Comparison of ENCODE assay signal across 36 cellular contexts in genomic region chr11:107810875-107811274, GRCh38.
"Had no signal": no experiment of that assay in that cellular context is flagged by ENCODE, and none has a peak within 500 bp of the region (broad histone marks: within the 10 kb centered on the region; RNA-seq: fewer than 3 reads in every experiment).

No MANE protein-coding gene starts in this region.

- FAIRE-seq: bronchial epithelial cell, TTC549 had no signal

- H3K4me3 ChIP-seq: cardiac muscle cell had no signal

- DNase-seq: activated B cell treated with CpG ODN at 0.5 μM for 24 hours; activated CD4-positive, alpha-beta memory T cell treated with anti-CD3 and anti-CD28 coated beads, Interleukin-2, amount 10 ng/mL, durations not matched to agents 7 days and 5 days; activated CD4-positive, alpha-beta T cell treated with anti-CD3 and anti-CD28 coated beads for 4 hours; activated CD4-positive, alpha-beta T cell treated with anti-CD3 and anti-CD28 coated beads, Interleukin-2, amount 10 ng/mL, durations not matched to agents 24 days and 14 days; activated CD4-positive, alpha-beta T cell treated with anti-CD3 and anti-CD28 coated beads, Interleukin-2, amount 50 U/mL, for 48 hours; activated CD4-positive, CD25-positive, alpha-beta regulatory T cell treated with anti-CD3 and anti-CD28 coated beads, Interleukin-2, amount 50 U/mL, for 72 hours; activated CD8-positive, alpha-beta memory T cell treated with anti-CD3 and anti-CD28 coated beads for 24 hours; activated CD8-positive, alpha-beta memory T cell treated with anti-CD3 and anti-CD28 coated beads, Interleukin-2, amount 10 ng/mL, durations not matched to agents 7 days and 5 days; activated CD8-positive, alpha-beta memory T cell treated with anti-CD3 and anti-CD28 coated beads, Interleukin-2, amount 50 U/mL, for 48 hours; activated CD8-positive, alpha-beta T cell treated with anti-CD3 and anti-CD28 coated beads, Interleukin-2, amount 10 ng/mL, durations not matched to agents 7 days and 5 days; activated effector memory CD4-positive, alpha-beta T cell treated with Interleukin-2 at 50 U/mL for 16 hours; activated gamma-delta T cell; activated naive CD4-positive, alpha-beta T cell treated with anti-CD3 and anti-CD28 coated beads, Interleukin-2, amount 10 ng/mL, durations not matched to agents 7 days and 5 days; activated naive CD4-positive, alpha-beta T cell treated with Interleukin-2 at 50 U/mL for 16 hours; activated naive CD8-positive, alpha-beta T cell treated with anti-CD3 and anti-CD28 coated beads, Interleukin-2, amount 10 ng/mL, durations not matched to agents 7 days and 5 days; activated naive CD8-positive, alpha-beta T cell treated with anti-CD3 and anti-CD28 coated beads, Interleukin-2, amount 50 U/mL, for 24 hours; activated T-cell treated with anti-CD3 and anti-CD28 coated beads, Interleukin-2, amount 50 U/mL, for 24 hours; activated T-cell treated with anti-CD3 and anti-CD28 coated beads, Interleukin-2, amount 50 U/mL, for 48 hours; amniotic stem cell; aorta; caudate nucleus; cerebellar nuclear complex; T-helper 1 cell; T-helper 2 cell; T-helper 9 cell had no signal

- H3K36me3 ChIP-seq: cardiac muscle cell had no signal

- H3K27me3 Mint-ChIP-seq: activated B cell treated with CpG ODN at 0.5 μM for 24 hours; activated CD4-positive, alpha-beta memory T cell treated with anti-CD3 and anti-CD28 coated beads, Interleukin-2, amount 10 ng/mL, durations not matched to agents 7 days and 5 days; activated CD4-positive, alpha-beta T cell treated with anti-CD3 and anti-CD28 coated beads, Interleukin-2, amount 10 ng/mL, durations not matched to agents 24 days and 14 days; activated CD8-positive, alpha-beta memory T cell treated with anti-CD3 and anti-CD28 coated beads, Interleukin-2, amount 10 ng/mL, durations not matched to agents 7 days and 5 days; activated naive CD4-positive, alpha-beta T cell treated with anti-CD3 and anti-CD28 coated beads, Interleukin-2, amount 10 ng/mL, durations not matched to agents 7 days and 5 days; activated naive CD4-positive, alpha-beta T cell treated with anti-CD3 and anti-CD28 coated beads, Interleukin-2, amount 50 U/mL, for 24 hours; activated naive CD8-positive, alpha-beta T cell; activated naive CD8-positive, alpha-beta T cell treated with anti-CD3 and anti-CD28 coated beads, Interleukin-2, amount 10 ng/mL, durations not matched to agents 7 days and 5 days; activated naive CD8-positive, alpha-beta T cell treated with anti-CD3 and anti-CD28 coated beads, Interleukin-2, amount 50 U/mL, for 24 hours; activated T-cell treated with anti-CD3 and anti-CD28 coated beads, Interleukin-2, amount 50 U/mL, for 24 hours; central memory CD8-positive, alpha-beta T cell had no signal

- H3K36me3 Mint-ChIP-seq: brain had no signal

- ATAC-seq: activated CD8-positive, alpha-beta memory T cell treated with anti-CD3 and anti-CD28 coated beads, Interleukin-2, amount 10 ng/mL, durations not matched to agents 7 days and 5 days; activated CD8-positive, alpha-beta T cell treated with anti-CD3 and anti-CD28 coated beads, Interleukin-2, amount 10 ng/mL, durations not matched to agents 7 days and 5 days; activated naive CD8-positive, alpha-beta T cell treated with anti-CD3 and anti-CD28 coated beads, Interleukin-2, amount 50 U/mL, for 24 hours had no signal

- H3K27ac ChIP-seq: cardiac muscle cell, VCaP had no signal

- H3K27me3 ChIP-seq: cardiac muscle cell had no signal

- H3K4me3 Mint-ChIP-seq: activated B cell treated with CpG ODN at 0.5 μM for 24 hours; activated CD4-positive, alpha-beta memory T cell treated with anti-CD3 and anti-CD28 coated beads, Interleukin-2, amount 10 ng/mL, durations not matched to agents 7 days and 5 days; activated CD4-positive, alpha-beta T cell treated with anti-CD3 and anti-CD28 coated beads, Interleukin-2, amount 10 ng/mL, durations not matched to agents 24 days and 14 days; activated CD8-positive, alpha-beta memory T cell treated with anti-CD3 and anti-CD28 coated beads, Interleukin-2, amount 10 ng/mL, durations not matched to agents 7 days and 5 days; activated CD8-positive, alpha-beta T cell treated with anti-CD3 and anti-CD28 coated beads, Interleukin-2, amount 10 ng/mL, durations not matched to agents 7 days and 5 days; activated naive CD4-positive, alpha-beta T cell treated with anti-CD3 and anti-CD28 coated beads, Interleukin-2, amount 10 ng/mL, durations not matched to agents 7 days and 5 days; activated naive CD4-positive, alpha-beta T cell treated with anti-CD3 and anti-CD28 coated beads, Interleukin-2, amount 50 U/mL, for 24 hours; activated naive CD8-positive, alpha-beta T cell; activated naive CD8-positive, alpha-beta T cell treated with anti-CD3 and anti-CD28 coated beads, Interleukin-2, amount 10 ng/mL, durations not matched to agents 7 days and 5 days; activated naive CD8-positive, alpha-beta T cell treated with anti-CD3 and anti-CD28 coated beads, Interleukin-2, amount 50 U/mL, for 24 hours; activated T-cell treated with anti-CD3 and anti-CD28 coated beads, Interleukin-2, amount 50 U/mL, for 24 hours; brain; central memory CD8-positive, alpha-beta T cell; T-helper 1 cell treated with Interleukin-12 subunit alpha and Interleukin-12 subunit beta and Interleukin-4 antibody, amounts not matched to agents 30 μg/mL and 1 μg/mL, for 36 hours; T-helper 2 cell treated with Interferon-gamma antibody and Interleukin-4, amounts not matched to agents 5 μg/mL and 100 μg/mL, for 36 hours had no signal

- H3K27ac Mint-ChIP-seq: activated B cell treated with CpG ODN at 0.5 μM for 24 hours; activated CD4-positive, alpha-beta memory T cell treated with anti-CD3 and anti-CD28 coated beads, Interleukin-2, amount 10 ng/mL, durations not matched to agents 7 days and 5 days; activated CD4-positive, alpha-beta T cell treated with anti-CD3 and anti-CD28 coated beads, Interleukin-2, amount 10 ng/mL, durations not matched to agents 24 days and 14 days; activated CD8-positive, alpha-beta memory T cell treated with anti-CD3 and anti-CD28 coated beads, Interleukin-2, amount 10 ng/mL, durations not matched to agents 7 days and 5 days; activated CD8-positive, alpha-beta T cell treated with anti-CD3 and anti-CD28 coated beads, Interleukin-2, amount 10 ng/mL, durations not matched to agents 7 days and 5 days; activated naive CD4-positive, alpha-beta T cell treated with anti-CD3 and anti-CD28 coated beads, Interleukin-2, amount 10 ng/mL, durations not matched to agents 7 days and 5 days; activated naive CD4-positive, alpha-beta T cell treated with anti-CD3 and anti-CD28 coated beads, Interleukin-2, amount 50 U/mL, for 24 hours; activated naive CD8-positive, alpha-beta T cell; activated naive CD8-positive, alpha-beta T cell treated with anti-CD3 and anti-CD28 coated beads, Interleukin-2, amount 10 ng/mL, durations not matched to agents 7 days and 5 days; activated naive CD8-positive, alpha-beta T cell treated with anti-CD3 and anti-CD28 coated beads, Interleukin-2, amount 50 U/mL, for 24 hours; activated T-cell treated with anti-CD3 and anti-CD28 coated beads, Interleukin-2, amount 50 U/mL, for 24 hours; activated T-helper 2 cell treated with anti-CD3 and anti-CD28 coated beads, Interferon-gamma antibody, Interleukin-2, Interleukin-4, amounts not matched to agents 10 μg/mL and 5 μg/mL and 100 μg/mL, durations not matched to agents 14 hours and 24 hours and 36 hours; brain; T-helper 1 cell treated with Interleukin-12 subunit alpha and Interleukin-12 subunit beta and Interleukin-4 antibody, amounts not matched to agents 30 μg/mL and 1 μg/mL, for 36 hours; T-helper 2 cell treated with Interferon-gamma antibody and Interleukin-4, amounts not matched to agents 5 μg/mL and 100 μg/mL, for 36 hours had no signal

- H3K4me1 Mint-ChIP-seq: activated B cell treated with CpG ODN at 0.5 μM for 24 hours; activated CD4-positive, alpha-beta memory T cell treated with anti-CD3 and anti-CD28 coated beads, Interleukin-2, amount 10 ng/mL, durations not matched to agents 7 days and 5 days; activated CD4-positive, alpha-beta T cell treated with anti-CD3 and anti-CD28 coated beads, Interleukin-2, amount 10 ng/mL, durations not matched to agents 24 days and 14 days; activated CD8-positive, alpha-beta memory T cell treated with anti-CD3 and anti-CD28 coated beads, Interleukin-2, amount 10 ng/mL, durations not matched to agents 7 days and 5 days; activated naive CD4-positive, alpha-beta T cell treated with anti-CD3 and anti-CD28 coated beads, Interleukin-2, amount 10 ng/mL, durations not matched to agents 7 days and 5 days; activated naive CD4-positive, alpha-beta T cell treated with anti-CD3 and anti-CD28 coated beads, Interleukin-2, amount 50 U/mL, for 24 hours; activated naive CD8-positive, alpha-beta T cell treated with anti-CD3 and anti-CD28 coated beads, Interleukin-2, amount 10 ng/mL, durations not matched to agents 7 days and 5 days; activated naive CD8-positive, alpha-beta T cell treated with anti-CD3 and anti-CD28 coated beads, Interleukin-2, amount 50 U/mL, for 24 hours; central memory CD8-positive, alpha-beta T cell had no signal

- H3K9me3 Mint-ChIP-seq: activated B cell treated with CpG ODN at 0.5 μM for 24 hours; activated CD4-positive, alpha-beta memory T cell treated with anti-CD3 and anti-CD28 coated beads, Interleukin-2, amount 10 ng/mL, durations not matched to agents 7 days and 5 days; activated CD4-positive, alpha-beta T cell treated with anti-CD3 and anti-CD28 coated beads, Interleukin-2, amount 10 ng/mL, durations not matched to agents 24 days and 14 days; activated naive CD4-positive, alpha-beta T cell treated with anti-CD3 and anti-CD28 coated beads, Interleukin-2, amount 10 ng/mL, durations not matched to agents 7 days and 5 days; activated naive CD4-positive, alpha-beta T cell treated with anti-CD3 and anti-CD28 coated beads, Interleukin-2, amount 50 U/mL, for 24 hours; activated naive CD8-positive, alpha-beta T cell treated with anti-CD3 and anti-CD28 coated beads, Interleukin-2, amount 10 ng/mL, durations not matched to agents 7 days and 5 days; activated naive CD8-positive, alpha-beta T cell treated with anti-CD3 and anti-CD28 coated beads, Interleukin-2, amount 50 U/mL, for 24 hours; activated T-cell treated with anti-CD3 and anti-CD28 coated beads, Interleukin-2, amount 50 U/mL, for 24 hours; activated T-helper 2 cell treated with anti-CD3 and anti-CD28 coated beads, Interferon-gamma antibody, Interleukin-2, Interleukin-4, amounts not matched to agents 10 μg/mL and 5 μg/mL and 100 μg/mL, durations not matched to agents 14 hours and 24 hours and 36 hours; brain; central memory CD8-positive, alpha-beta T cell; T-helper 1 cell treated with Interleukin-12 subunit alpha and Interleukin-12 subunit beta and Interleukin-4 antibody, amounts not matched to agents 30 μg/mL and 1 μg/mL, for 36 hours; T-helper 2 cell treated with Interferon-gamma antibody and Interleukin-4, amounts not matched to agents 5 μg/mL and 100 μg/mL, for 36 hours had no signal
